In genomic region chr4:7827566-7827965, GRCh38 we compare ENCODE assay signal across 12 cellular contexts.
DNase-seq lines count a peak whose midpoint lies in the region; ATAC-seq, FAIRE-seq and TF ChIP-seq lines count a peak whose summit lies in the region.
"Had no signal": no experiment of that assay in that cellular context is flagged by ENCODE, and none has a peak within 500 bp of the region (broad histone marks: within the 10 kb centered on the region; RNA-seq: fewer than 3 reads in every experiment).

No MANE protein-coding gene starts in this region.

- no peak overlapping the region for H3K4me3 ChIP-seq in gastroesophageal sphincter
- H3K4me3 ChIP-seq in small intestine (ENCODE audit: low read depth in 1 of 2, low read length in 2 of 2) = no peak overlapping the region

- DNase-seq in T-helper 1 cell (no peak), small intestine (peak; percentile 17)
- DNase-seq in activated naive CD4-positive, alpha-beta T cell treated with anti-CD3 and anti-CD28 coated beads, Interleukin-2, amount 50 U/mL, for 72 hours (ENCODE audit: low spot score in 2 of 2) = no peak
- DNase-seq: 8988T, cortex of kidney, NCI-H1930, RPMI8226 had no signal

- H3K4me1 Mint-ChIP-seq in T-helper 1 cell treated with Interleukin-12 subunit alpha and Interleukin-12 subunit beta and Interleukin-4 antibody, amounts not matched to agents 30 μg/mL and 1 μg/mL, for 36 hours (ENCODE audit: low read depth) = peaks cover 37% of the 10 kb centered on the region

- no peak for FAIRE-seq in small intestine (lab: Jason Lieb, UNC)

- H3K36me3 ChIP-seq in gastroesophageal sphincter = peaks cover 0 to 38% of the 10 kb centered on the region in 2 donors
- peaks cover 0 to 3% of the 10 kb centered on the region in 2 donors for H3K36me3 ChIP-seq in small intestine (ENCODE audit: control insufficient read depth in 2 of 2, insufficient read depth in 2 of 2, low read length in 2 of 2)

- H3K4me1 ChIP-seq in gastroesophageal sphincter (peaks cover 8 to 87% (median 32%) of the 10 kb centered on the region in 3 donors), small intestine (ENCODE audit: control insufficient read depth in 2 of 2, insufficient read depth in 1 of 2, low read depth in 1 of 2, low read length in 1 of 2) (peaks cover 0 to 14% of the 10 kb centered on the region in 2 donors)

- WGBS in gastroesophageal sphincter (ENCODE audit: low coverage in 1 of 2), 2 donors = 72 to 95% methylated on average over 5 to 9 of the region's 11 CpGs
- WGBS in small intestine, 3 donors = 79 to 89% (median 87%) methylated on average over 11 of the region's 11 CpGs

- TF ChIP-seq CTCF in gastroesophageal sphincter (IDR thresholded peaks at IDR 0.05) = no peak

- no peaks in the 10 kb centered on the region for H3K9me3 Mint-ChIP-seq in T-helper 1 cell treated with Interleukin-12 subunit alpha and Interleukin-12 subunit beta and Interleukin-4 antibody, amounts not matched to agents 30 μg/mL and 1 μg/mL, for 36 hours
- peaks cover 0 to 15% of the 10 kb centered on the region in 2 donors for H3K9me3 Mint-ChIP-seq in activated naive CD4-positive, alpha-beta T cell treated with anti-CD3 and anti-CD28 coated beads, Interleukin-2, amount 50 U/mL, for 72 hours

- no peaks in the 10 kb centered on the region for H3K9me3 ChIP-seq in gastroesophageal sphincter
- no peaks in the 10 kb centered on the region for H3K9me3 ChIP-seq in small intestine (ENCODE audit: control insufficient read depth, low read depth)

- H3K27me3 ChIP-seq in gastroesophageal sphincter (no peaks in the 10 kb centered on the region), small intestine (ENCODE audit: control insufficient read depth in 2 of 2, insufficient read depth in 2 of 2, low read length in 2 of 2) (no peaks in the 10 kb centered on the region)

- H3K27ac ChIP-seq in gastroesophageal sphincter = peak overlapping the region in 3 of 4 donors; percentile 70 to 85 (median 83)
- H3K27ac ChIP-seq in small intestine (ENCODE audit: low read depth in 1 of 2, low read length in 1 of 2) = peak overlapping the region; percentile 1 to 90

- no peak overlapping the region for H3K27ac Mint-ChIP-seq in T-helper 1 cell treated with Interleukin-12 subunit alpha and Interleukin-12 subunit beta and Interleukin-4 antibody, amounts not matched to agents 30 μg/mL and 1 μg/mL, for 36 hours
- H3K27ac Mint-ChIP-seq in activated naive CD4-positive, alpha-beta T cell treated with anti-CD3 and anti-CD28 coated beads, Interleukin-2, amount 50 U/mL, for 72 hours = peak overlapping the region; percentile 31 to 47

- H3K4me3 Mint-ChIP-seq in T-helper 1 cell treated with Interleukin-12 subunit alpha and Interleukin-12 subunit beta and Interleukin-4 antibody, amounts not matched to agents 30 μg/mL and 1 μg/mL, for 36 hours = peak overlapping the region; percentile 36

- no peak for ATAC-seq in activated naive CD4-positive, alpha-beta T cell treated with anti-CD3 and anti-CD28 coated beads, Interleukin-2, amount 50 U/mL, for 72 hours
- ATAC-seq in gastroesophageal sphincter (no peak), HG02763 (IDR thresholded peaks at IDR 0.05; ENCODE audit: unreplicated experiment) (no peak), HG03139 (IDR thresholded peaks at IDR 0.05; ENCODE audit: unreplicated experiment) (no peak), GM18502 (IDR thresholded peaks at IDR 0.05; ENCODE audit: poor library complexity, unreplicated experiment) (no peak)

- no peak for TF ChIP-seq EP300 in gastroesophageal sphincter (IDR thresholded peaks at IDR 0.05)

- peaks cover 12% of the 10 kb centered on the region for H3K36me3 Mint-ChIP-seq in T-helper 1 cell treated with Interleukin-12 subunit alpha and Interleukin-12 subunit beta and Interleukin-4 antibody, amounts not matched to agents 30 μg/mL and 1 μg/mL, for 36 hours (ENCODE audit: low read depth)
- H3K36me3 Mint-ChIP-seq in activated naive CD4-positive, alpha-beta T cell treated with anti-CD3 and anti-CD28 coated beads, Interleukin-2, amount 50 U/mL, for 72 hours = peaks cover 24 to 84% of the 10 kb centered on the region in 2 donors

- no peak for TF ChIP-seq POLR2A in gastroesophageal sphincter (IDR thresholded peaks at IDR 0.05)

- no peaks in the 10 kb centered on the region for H3K27me3 Mint-ChIP-seq in T-helper 1 cell treated with Interleukin-12 subunit alpha and Interleukin-12 subunit beta and Interleukin-4 antibody, amounts not matched to agents 30 μg/mL and 1 μg/mL, for 36 hours (ENCODE audit: low read depth)
